8 cellular contexts compared by ENCODE assay signal in genomic region chr19:18895828-18896341, GRCh38. TPM values are rescaled to one million over a fixed set of nuclear protein-coding genes. Genes with fewer than 3 reads are reported as not detected.
A peak's percentile ranks its signal among the peaks of the same experiment; 100 is the strongest.
DNase-seq lines count a peak whose midpoint lies in the region; ATAC-seq and TF ChIP-seq lines count a peak whose summit lies in the region.

CERS1 (minus strand) TSS chr19:18896158; CDS start chr19:18896072, 86 bp downstream.

- no peak for TF ChIP-seq EP300 in Ishikawa (IDR thresholded peaks at IDR 0.05; ENCODE audit: borderline replicate concordance)

- no peak within 1 kb of the TSS for H3K4me3 ChIP-seq in CD4-positive, CD25-positive, alpha-beta regulatory T cell (ENCODE audit: low read depth, low read length)
- H3K4me3 ChIP-seq in breast epithelium (peak within 1 kb of the TSS; percentile 31 to 74 (median 53)), upper lobe of right lung (peak within 1 kb of the TSS; percentile 31)

- ATAC-seq in CD4-positive, CD25-positive, alpha-beta regulatory T cell (ENCODE audit: low read depth in 2 of 2), result no peak
- ATAC-seq in upper lobe of right lung, result no peak

- no peak for DNase-seq in CD4-positive, CD25-positive, alpha-beta regulatory T cell
- DNase-seq in breast epithelium (ENCODE audit: low spot score in 2 of 2) (no peak), medulla oblongata (ENCODE audit: extremely low spot score) (peak; percentile 66), upper lobe of right lung (no peak), NCI-H187 treated with DMSO at 0.1 percent for 48 hours (lab: John Stamatoyannopoulos, UW) (no peak), cortex of kidney (lab: John Stamatoyannopoulos, UW) (no peak)
- no peak for DNase-seq in effector CD8-positive, alpha-beta T cell (lab: John Stamatoyannopoulos, UW)

- no peaks in the 10 kb centered on the region for H3K27me3 ChIP-seq in CD4-positive, CD25-positive, alpha-beta regulatory T cell (ENCODE audit: control insufficient read depth, insufficient read depth, low read length)
- peaks cover 2 to 10% of the 10 kb centered on the region in 2 donors for H3K27me3 ChIP-seq in breast epithelium
- H3K27me3 ChIP-seq in upper lobe of right lung, result peaks cover 24% of the 10 kb centered on the region

- no peak within 1 kb of the TSS for H3K27ac ChIP-seq in CD4-positive, CD25-positive, alpha-beta regulatory T cell (ENCODE audit: insufficient read depth, low read length, poor library complexity, severe bottlenecking)
- H3K27ac ChIP-seq in breast epithelium, result no peak within 1 kb of the TSS
- no peak within 1 kb of the TSS for H3K27ac ChIP-seq in upper lobe of right lung

- no peaks in the 10 kb centered on the region for H3K4me1 ChIP-seq in CD4-positive, CD25-positive, alpha-beta regulatory T cell (ENCODE audit: control insufficient read depth, insufficient read depth, low read length, poor library complexity, severe bottlenecking)
- H3K4me1 ChIP-seq in breast epithelium (peaks cover 8 to 13% of the 10 kb centered on the region in 2 donors), upper lobe of right lung (peaks cover 3% of the 10 kb centered on the region)

- no peak for TF ChIP-seq CTCF in breast epithelium (IDR thresholded peaks at IDR 0.05)
- TF ChIP-seq CTCF in upper lobe of right lung (IDR thresholded peaks at IDR 0.05), result no peak

- H3K27me3 Mint-ChIP-seq in CD4-positive, CD25-positive, alpha-beta regulatory T cell, result peaks cover 39% of the 10 kb centered on the region

- H3K27ac Mint-ChIP-seq in CD4-positive, CD25-positive, alpha-beta regulatory T cell, result no peak within 1 kb of the TSS

- H3K9me3 Mint-ChIP-seq in CD4-positive, CD25-positive, alpha-beta regulatory T cell, result no peaks in the 10 kb centered on the region

- no peaks in the 10 kb centered on the region for H3K9me3 ChIP-seq in CD4-positive, CD25-positive, alpha-beta regulatory T cell (ENCODE audit: control insufficient read depth in 2 of 2, low read length in 2 of 2)
- no peaks in the 10 kb centered on the region for H3K9me3 ChIP-seq in breast epithelium
- H3K9me3 ChIP-seq in upper lobe of right lung, result no peaks in the 10 kb centered on the region

- intact Hi-C loops in breast epithelium (cut with DNase I; ENCODE audit: low total_unique reads) (no loop called here), upper lobe of right lung (cut with DNase I) (no loop called here)

- H3K36me3 Mint-ChIP-seq in CD4-positive, CD25-positive, alpha-beta regulatory T cell, result no peaks in the 10 kb centered on the region

- H3K4me3 Mint-ChIP-seq in CD4-positive, CD25-positive, alpha-beta regulatory T cell, result peak within 1 kb of the TSS; percentile 41 to 78 (median 66)

- TF ChIP-seq POLR2A in breast epithelium (IDR thresholded peaks at IDR 0.05), result no peak

- H3K4me1 Mint-ChIP-seq in CD4-positive, CD25-positive, alpha-beta regulatory T cell, result peaks cover 0 to 14% (median 6%) of the 10 kb centered on the region in 4 donors

- peaks cover 18% of the 10 kb centered on the region for H3K36me3 ChIP-seq in CD4-positive, CD25-positive, alpha-beta regulatory T cell (ENCODE audit: control insufficient read depth, insufficient read depth, low read length)
- H3K36me3 ChIP-seq in breast epithelium (no peaks in the 10 kb centered on the region), upper lobe of right lung (peaks cover 23% of the 10 kb centered on the region)

- no peak for TF ChIP-seq RAD21 in Ishikawa (IDR thresholded peaks at IDR 0.05; ENCODE audit: low read depth)

TF ChIP-seq in Ishikawa, 13 proteins besides CTCF, POLR2A, EP300 and RAD21:
- peak; percentile 5; the same call in 1 of the 2 replicates for TF ChIP-seq ZBTB7A (IDR thresholded peaks at IDR 0.05; ENCODE audit: low read depth)
- no peak for TF ChIP-seq NFIC (IDR thresholded peaks at IDR 0.05)
- no peak for TF ChIP-seq TAF1 (IDR thresholded peaks at IDR 0.05; ENCODE audit: low read depth)
- TF ChIP-seq, protein P1, sequence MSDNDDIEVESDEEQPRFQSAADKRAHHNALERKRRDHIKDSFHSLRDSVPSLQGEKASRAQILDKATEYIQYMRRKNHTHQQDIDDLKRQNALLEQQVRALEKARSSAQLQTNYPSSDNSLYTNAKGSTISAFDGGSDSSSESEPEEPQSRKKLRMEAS (IDR thresholded peaks at IDR 0.05), result peak; percentile 22; the same call in 1 of the 2 replicates
- TF ChIP-seq FOXM1 (IDR thresholded peaks at IDR 0.05; ENCODE audit: borderline replicate concordance, low read depth), result no peak

RNA-seq across cellular contexts. Expression of gene CERS1, which starts in this region (rescaled TPM):
- total RNA-seq in CD4-positive, CD25-positive, alpha-beta regulatory T cell, result not detected
- polyA plus RNA-seq in CD4-positive, CD25-positive, alpha-beta regulatory T cell, result not detected
- total RNA-seq in breast epithelium (under 1 TPM in 2 of 3 donors, not detected in 1; 0.29 to 0.66 TPM), upper lobe of right lung (not detected)
